ENCODE assay signal across 10 cellular contexts in genomic region chr16:63928421-63928820, GRCh38.
"Had no signal": no experiment of that assay in that cellular context is flagged by ENCODE, and none has a peak within 500 bp of the region (broad histone marks: within the 10 kb centered on the region; RNA-seq: fewer than 3 reads in every experiment).

No MANE protein-coding gene starts in this region.

- DNase-seq: GM23248, GOT3, H7, HFFc6, KBM-7 had no signal

- H3K36me3 Mint-ChIP-seq: IgD-negative memory B cell had no signal

- H3K36me3 ChIP-seq: HAP-1 had no signal

- ATAC-seq: HCT116, HepG2 had no signal

- H3K27ac ChIP-seq: GM23248, HL-60 had no signal

- H3K9me3 ChIP-seq: HAP-1 had no signal

- H3K27ac Mint-ChIP-seq: HFFc6, IgD-negative memory B cell had no signal

- H3K27me3 Mint-ChIP-seq: IgD-negative memory B cell had no signal

- H3K4me1 ChIP-seq: HAP-1 had no signal

- H3K4me3 Mint-ChIP-seq: HFFc6, IgD-negative memory B cell had no signal

- H3K4me3 ChIP-seq: GM23248, HAP-1 had no signal

- H3K4me1 Mint-ChIP-seq: IgD-negative memory B cell had no signal
